ENCODE assay signal across 9 cellular contexts in genomic region chr4:95124906-95125504, GRCh38.
DNase-seq lines count a peak whose midpoint lies in the region; ATAC-seq and TF ChIP-seq lines count a peak whose summit lies in the region.
"Had no signal": no experiment of that assay in that cellular context is flagged by ENCODE, and none has a peak within 500 bp of the region (broad histone marks: within the 10 kb centered on the region; RNA-seq: fewer than 3 reads in every experiment).

No MANE protein-coding gene starts in this region.

- no peaks in the 10 kb centered on the region for H3K9me3 ChIP-seq in GM23248 (ENCODE audit: low read depth)
- H3K9me3 ChIP-seq in SJCRH30 (replicated peaks) = no peaks in the 10 kb centered on the region
- no peaks in the 10 kb centered on the region for H3K9me3 ChIP-seq in prostate gland

- no peak overlapping the region for H2AFZ ChIP-seq in GM23248

- H3K27ac Mint-ChIP-seq in activated CD4-positive, alpha-beta T cell treated with anti-CD3 and anti-CD28 coated beads, Interleukin-2, amount 10 ng/mL, durations not matched to agents 24 days and 14 days = no peak overlapping the region
- no peak overlapping the region for H3K27ac Mint-ChIP-seq in natural killer cell
- H3K27ac Mint-ChIP-seq: stimulated activated naive CD8-positive, alpha-beta T cell treated with anti-CD3 and anti-CD28 coated beads, Interleukin-15, Interleukin-2, amounts not matched to agents 100 ng/mL and 50 ng/mL, for 24 hours had no signal

- H3K27ac ChIP-seq in GM23248 = no peak overlapping the region
- no peak overlapping the region for H3K27ac ChIP-seq in SJCRH30
- H3K27ac ChIP-seq in prostate gland = no peak overlapping the region

- H3K4me3 Mint-ChIP-seq in activated CD4-positive, alpha-beta T cell treated with anti-CD3 and anti-CD28 coated beads, Interleukin-2, amount 10 ng/mL, durations not matched to agents 24 days and 14 days = no peak overlapping the region
- no peak overlapping the region for H3K4me3 Mint-ChIP-seq in natural killer cell
- H3K4me3 Mint-ChIP-seq: stimulated activated naive CD8-positive, alpha-beta T cell treated with anti-CD3 and anti-CD28 coated beads, Interleukin-15, Interleukin-2, amounts not matched to agents 100 ng/mL and 50 ng/mL, for 24 hours had no signal

- H3F3A ChIP-seq in GM23248 (ENCODE audit: insufficient read depth) = peaks cover 14% of the 10 kb centered on the region

- WGBS in GM23248 (ENCODE audit: low coverage in 1 of 2, low lambda C conversion rate in 2 of 2, missing lambda C conversion rate in 2 of 2), 2 experiments = 51 to 65% methylated on average over 4 of the region's 4 CpGs
- 37% methylated on average over 4 of the region's 4 CpGs for WGBS in prostate gland

- H3K4me3 ChIP-seq in AG04449 (ENCODE audit: low read depth, low read length) = no peak overlapping the region
- no peak overlapping the region for H3K4me3 ChIP-seq in GM23248
- no peak overlapping the region for H3K4me3 ChIP-seq in SJCRH30
- H3K4me3 ChIP-seq in fibroblast of the aortic adventitia (ENCODE audit: low read depth, low read length) = no peak overlapping the region
- no peak overlapping the region for H3K4me3 ChIP-seq in prostate gland

- no peaks in the 10 kb centered on the region for H3K79me2 ChIP-seq in GM23248 (ENCODE audit: insufficient read depth)

- intact Hi-C loops in prostate gland (cut with DNase I) = loop anchor here (10.0 kb wide), 1 partner anchor 500 kb away; no protein-coding TSS in a partner anchor
- intact Hi-C loops in activated CD4-positive, alpha-beta T cell treated with anti-CD3 and anti-CD28 coated beads, Interleukin-2, amount 10 ng/mL, durations not matched to agents 24 days and 14 days (cut with micrococcal nuclease) = loop anchor here (10.0 kb wide), 1 partner anchor 500 kb away; no protein-coding TSS in a partner anchor
- intact Hi-C loops in natural killer cell (cut with micrococcal nuclease) = no loop called here

- H3K36me3 ChIP-seq in GM23248 (ENCODE audit: low read depth) (no peaks in the 10 kb centered on the region), SJCRH30 (no peaks in the 10 kb centered on the region), prostate gland (no peaks in the 10 kb centered on the region)

- no peaks in the 10 kb centered on the region for H3K27me3 ChIP-seq in GM23248 (replicated peaks; ENCODE audit: insufficient read depth)
- no peaks in the 10 kb centered on the region for H3K27me3 ChIP-seq in SJCRH30
- no peaks in the 10 kb centered on the region for H3K27me3 ChIP-seq in prostate gland (replicated peaks; ENCODE audit: insufficient read depth)

- no peaks in the 10 kb centered on the region for H3K9me2 ChIP-seq in GM23248 (ENCODE audit: insufficient read depth)

- no peaks in the 10 kb centered on the region for H4K20me1 ChIP-seq in GM23248 (ENCODE audit: insufficient read depth)

- H3K4me2 ChIP-seq in GM23248 (ENCODE audit: unreplicated experiment) = no peak overlapping the region

- H3K9me3 Mint-ChIP-seq in activated CD4-positive, alpha-beta T cell treated with anti-CD3 and anti-CD28 coated beads, Interleukin-2, amount 10 ng/mL, durations not matched to agents 24 days and 14 days = no peaks in the 10 kb centered on the region
- no peaks in the 10 kb centered on the region for H3K9me3 Mint-ChIP-seq in natural killer cell
- H3K9me3 Mint-ChIP-seq: stimulated activated naive CD8-positive, alpha-beta T cell treated with anti-CD3 and anti-CD28 coated beads, Interleukin-15, Interleukin-2, amounts not matched to agents 100 ng/mL and 50 ng/mL, for 24 hours had no signal

- no peak for TF ChIP-seq POLR2A in prostate gland (IDR thresholded peaks at IDR 0.05)

- DNase-seq in AG04449 (ENCODE audit: low read depth, low spot score) (no peak), GM23248 (peak; percentile 82), SJCRH30 (peak; percentile 53 to 78), fibroblast of the aortic adventitia (ENCODE audit: low read depth) (peak; percentile 82), prostate gland (ENCODE audit: low spot score) (peak; percentile 33), natural killer cell (no peak)
- no peak for DNase-seq in activated CD4-positive, alpha-beta T cell treated with anti-CD3 and anti-CD28 coated beads, Interleukin-2, amount 10 ng/mL, durations not matched to agents 24 days and 14 days

- POLR2A ChIA-PET in AG04449 (lab: Yijun Ruan, JAX) = interaction anchor here (0.7 kb wide), 1 partner anchor 490 kb away, joined by 3 read pairs; no protein-coding TSS in a partner anchor

- H3K36me3 Mint-ChIP-seq in activated CD4-positive, alpha-beta T cell treated with anti-CD3 and anti-CD28 coated beads, Interleukin-2, amount 10 ng/mL, durations not matched to agents 24 days and 14 days (ENCODE audit: low read depth) = no peaks in the 10 kb centered on the region
- no peaks in the 10 kb centered on the region for H3K36me3 Mint-ChIP-seq in natural killer cell

- CTCF ChIA-PET in AG04449 (lab: Yijun Ruan, JAX) = interaction anchor here (0.6 to 3.6 kb wide), 29 partner anchors 8 to 792 kb away, joined by 3 to 64 read pairs (median 4); no protein-coding TSS in a partner anchor

- H3K27me3 Mint-ChIP-seq in activated CD4-positive, alpha-beta T cell treated with anti-CD3 and anti-CD28 coated beads, Interleukin-2, amount 10 ng/mL, durations not matched to agents 24 days and 14 days = peaks cover 6% of the 10 kb centered on the region
- no peaks in the 10 kb centered on the region for H3K27me3 Mint-ChIP-seq in natural killer cell (ENCODE audit: low read depth in 2 of 2)

- no peaks in the 10 kb centered on the region for H3K4me1 Mint-ChIP-seq in activated CD4-positive, alpha-beta T cell treated with anti-CD3 and anti-CD28 coated beads, Interleukin-2, amount 10 ng/mL, durations not matched to agents 24 days and 14 days
- H3K4me1 Mint-ChIP-seq in natural killer cell = peaks cover 6% of the 10 kb centered on the region in 2 donors

- ATAC-seq in GM19463 (IDR thresholded peaks at IDR 0.05; ENCODE audit: unreplicated experiment) (no peak), natural killer cell (no peak)

- H3K4me1 ChIP-seq in GM23248 (ENCODE audit: insufficient read depth) (peaks cover 8% of the 10 kb centered on the region), SJCRH30 (no peaks in the 10 kb centered on the region; the same call in 1 of the 2 replicates), prostate gland (replicated peaks) (no peaks in the 10 kb centered on the region)

- TF ChIP-seq CTCF in AG04449 (IDR thresholded peaks at IDR 0.05; ENCODE audit: insufficient read depth, low read length, missing control alignments) (peak; percentile 57), fibroblast of the aortic adventitia (IDR thresholded peaks at IDR 0.05; ENCODE audit: insufficient read depth, low read length) (peak; percentile 73), prostate gland (IDR thresholded peaks at IDR 0.05) (peak in 3 of 4 experiments; percentile 28 to 70 (median 59)), natural killer cell (IDR thresholded peaks at IDR 0.05) (no peak)

- no peak overlapping the region for H3K9ac ChIP-seq in GM23248

- in situ Hi-C loops in GM23248 (cut with MboI) = loop anchor here (25.0 kb wide), 1 partner anchor 713 kb away; no protein-coding TSS in a partner anchor

Comparison
In these comparisons a context has a peak if more than half of its experiments do, and no peak if none do; other contexts are left out.
1. DNase-seq: peak in GM23248 (single experiment), SJCRH30 (2 of 2), fibroblast of the aortic adventitia (single experiment) and prostate gland (single experiment); none in AG04449 (single experiment), activated CD4-positive, alpha-beta T cell treated with anti-CD3 and anti-CD28 coated beads, Interleukin-2, amount 10 ng/mL, durations not matched to agents 24 days and 14 days (single experiment) and natural killer cell (single experiment).